In genomic region chr6:99761701-99762100, GRCh38 we compare ENCODE assay signal across 28 cellular contexts.
"Had no signal": no experiment of that assay in that cellular context is flagged by ENCODE, and none has a peak within 500 bp of the region (broad histone marks: within the 10 kb centered on the region; RNA-seq: fewer than 3 reads in every experiment).

No MANE protein-coding gene starts in this region.

- H3K36me3 ChIP-seq: ascending aorta, brain microvascular endothelial cell, gastroesophageal sphincter, pancreas, right atrium auricular region, suprapubic skin, tibial artery had no signal

- H3K27ac Mint-ChIP-seq: activated naive CD4-positive, alpha-beta T cell treated with anti-CD3 and anti-CD28 coated beads, Interleukin-2, amount 10 ng/mL, durations not matched to agents 7 days and 5 days; activated naive CD8-positive, alpha-beta T cell treated with anti-CD3 and anti-CD28 coated beads, Interleukin-2, amount 10 ng/mL, durations not matched to agents 7 days and 5 days; activated T-cell treated with anti-CD3 and anti-CD28 coated beads, Interleukin-2, amount 50 U/mL, for 24 hours; effector memory CD8-positive, alpha-beta T cell; immature natural killer cell; naive thymus-derived CD8-positive, alpha-beta T cell; T-helper 2 cell treated with Interferon-gamma antibody and Interleukin-4, amounts not matched to agents 5 μg/mL and 100 μg/mL, for 36 hours had no signal

- H3K4me3 ChIP-seq: ascending aorta, gastroesophageal sphincter, pancreas, right atrium auricular region, suprapubic skin, tibial artery had no signal

- H3K27ac ChIP-seq: ascending aorta, brain microvascular endothelial cell, gastroesophageal sphincter, pancreas, right atrium auricular region, suprapubic skin, tibial artery had no signal

- H3K4me1 ChIP-seq: ascending aorta, gastroesophageal sphincter, pancreas, right atrium auricular region, suprapubic skin, tibial artery had no signal

- H3K27me3 ChIP-seq: ascending aorta, brain microvascular endothelial cell, gastroesophageal sphincter, right atrium auricular region, suprapubic skin, tibial artery had no signal

- H3K27me3 Mint-ChIP-seq: activated naive CD4-positive, alpha-beta T cell treated with anti-CD3 and anti-CD28 coated beads, Interleukin-2, amount 10 ng/mL, durations not matched to agents 7 days and 5 days; activated naive CD8-positive, alpha-beta T cell treated with anti-CD3 and anti-CD28 coated beads, Interleukin-2, amount 10 ng/mL, durations not matched to agents 7 days and 5 days; activated T-cell treated with anti-CD3 and anti-CD28 coated beads, Interleukin-2, amount 50 U/mL, for 24 hours had no signal

- H3K9me3 ChIP-seq: ascending aorta, gastroesophageal sphincter, pancreas, right atrium auricular region, suprapubic skin, tibial artery had no signal

- H3K36me3 Mint-ChIP-seq: activated naive CD4-positive, alpha-beta T cell treated with anti-CD3 and anti-CD28 coated beads, Interleukin-2, amount 10 ng/mL, durations not matched to agents 7 days and 5 days; activated naive CD8-positive, alpha-beta T cell treated with anti-CD3 and anti-CD28 coated beads, Interleukin-2, amount 10 ng/mL, durations not matched to agents 7 days and 5 days; immature natural killer cell; naive thymus-derived CD8-positive, alpha-beta T cell had no signal

- H3K4me3 Mint-ChIP-seq: activated naive CD4-positive, alpha-beta T cell treated with anti-CD3 and anti-CD28 coated beads, Interleukin-2, amount 10 ng/mL, durations not matched to agents 7 days and 5 days; activated naive CD8-positive, alpha-beta T cell treated with anti-CD3 and anti-CD28 coated beads, Interleukin-2, amount 10 ng/mL, durations not matched to agents 7 days and 5 days; activated T-cell treated with anti-CD3 and anti-CD28 coated beads, Interleukin-2, amount 50 U/mL, for 24 hours; effector memory CD8-positive, alpha-beta T cell; immature natural killer cell; naive thymus-derived CD8-positive, alpha-beta T cell; neural crest cell; T-helper 2 cell treated with Interferon-gamma antibody and Interleukin-4, amounts not matched to agents 5 μg/mL and 100 μg/mL, for 36 hours had no signal

- DNase-seq: activated CD4-positive, alpha-beta T cell treated with anti-CD3 and anti-CD28 coated beads for 48 hours; activated CD4-positive, alpha-beta T cell treated with anti-CD3 and anti-CD28 coated beads, Interleukin-2, amount 50 U/mL, for 48 hours; activated CD8-positive, alpha-beta memory T cell treated with anti-CD3 and anti-CD28 coated beads, Interleukin-2, amount 50 U/mL, for 48 hours; activated gamma-delta T cell; activated naive CD4-positive, alpha-beta T cell treated with anti-CD3 and anti-CD28 coated beads, Interleukin-2, amount 10 ng/mL, durations not matched to agents 7 days and 5 days; activated naive CD8-positive, alpha-beta T cell treated with anti-CD3 and anti-CD28 coated beads, Interleukin-2, amount 10 ng/mL, durations not matched to agents 7 days and 5 days; activated T-cell treated with anti-CD3 and anti-CD28 coated beads, Interleukin-2, amount 50 U/mL, for 24 hours; brain microvascular endothelial cell; caudate nucleus; cortex of kidney; effector memory CD8-positive, alpha-beta T cell; erythroblast; immature natural killer cell; kidney; mesenchymal stem cell; naive thymus-derived CD8-positive, alpha-beta T cell; pancreas; stimulated activated CD4-positive, alpha-beta T cell treated with anti-CD3 and anti-CD28 coated beads, Interleukin-15, amount 100 ng/mL, for 24 hours; stimulated activated CD4-positive, alpha-beta T cell treated with anti-CD3 and anti-CD28 coated beads, Interleukin-2, amount 100 ng/mL, for 24 hours; stimulated activated naive CD4-positive, alpha-beta T cell; T-helper 1 cell; tibial artery had no signal

- H3K9me3 Mint-ChIP-seq: activated naive CD4-positive, alpha-beta T cell treated with anti-CD3 and anti-CD28 coated beads, Interleukin-2, amount 10 ng/mL, durations not matched to agents 7 days and 5 days; activated naive CD8-positive, alpha-beta T cell treated with anti-CD3 and anti-CD28 coated beads, Interleukin-2, amount 10 ng/mL, durations not matched to agents 7 days and 5 days; activated T-cell treated with anti-CD3 and anti-CD28 coated beads, Interleukin-2, amount 50 U/mL, for 24 hours; effector memory CD8-positive, alpha-beta T cell; naive thymus-derived CD8-positive, alpha-beta T cell; T-helper 2 cell treated with Interferon-gamma antibody and Interleukin-4, amounts not matched to agents 5 μg/mL and 100 μg/mL, for 36 hours had no signal

- H3K4me1 Mint-ChIP-seq: activated naive CD4-positive, alpha-beta T cell treated with anti-CD3 and anti-CD28 coated beads, Interleukin-2, amount 10 ng/mL, durations not matched to agents 7 days and 5 days; activated naive CD8-positive, alpha-beta T cell treated with anti-CD3 and anti-CD28 coated beads, Interleukin-2, amount 10 ng/mL, durations not matched to agents 7 days and 5 days; immature natural killer cell; naive thymus-derived CD8-positive, alpha-beta T cell; neural crest cell had no signal

- ATAC-seq: effector memory CD8-positive, alpha-beta T cell; gastroesophageal sphincter; naive thymus-derived CD8-positive, alpha-beta T cell; pancreas had no signal
